Comparison of ENCODE assay signal across 13 cellular contexts in genomic region chr1:157595356-157595755, GRCh38.
DNase-seq lines count a peak whose midpoint lies in the region; ATAC-seq lines count a peak whose summit lies in the region.
"Had no signal": no experiment of that assay in that cellular context is flagged by ENCODE, and none has a peak within 500 bp of the region (broad histone marks: within the 10 kb centered on the region; RNA-seq: fewer than 3 reads in every experiment).

No MANE protein-coding gene starts in this region.

- peaks cover 8% of the 10 kb centered on the region for H3K4me1 Mint-ChIP-seq in stimulated activated naive CD8-positive, alpha-beta T cell treated with anti-CD3 and anti-CD28 coated beads, Interleukin-15, amount 100 ng/mL, for 72 hours
- no peaks in the 10 kb centered on the region for H3K4me1 Mint-ChIP-seq in activated naive CD4-positive, alpha-beta T cell treated with anti-CD3 and anti-CD28 coated beads, Interleukin-2, amount 10 ng/mL, durations not matched to agents 7 days and 5 days
- H3K4me1 Mint-ChIP-seq: nephron had no signal

- H3K27ac Mint-ChIP-seq in stimulated activated naive CD8-positive, alpha-beta T cell treated with anti-CD3 and anti-CD28 coated beads, Interleukin-15, amount 100 ng/mL, for 72 hours = no peak overlapping the region
- H3K27ac Mint-ChIP-seq in activated naive CD4-positive, alpha-beta T cell treated with anti-CD3 and anti-CD28 coated beads, Interleukin-2, amount 10 ng/mL, durations not matched to agents 7 days and 5 days = no peak overlapping the region
- H3K27ac Mint-ChIP-seq: nephron had no signal

- CTCF ChIA-PET in activated naive CD4-positive, alpha-beta T cell treated with anti-CD3 and anti-CD28 coated beads, Interleukin-2, amount 10 ng/mL, durations not matched to agents 7 days and 5 days (lab: Charles Lee) = interaction anchor here (1.0 kb wide), 1 partner anchor 15 kb away, joined by 3 read pairs; no protein-coding TSS in a partner anchor

- H3K9me3 Mint-ChIP-seq in stimulated activated naive CD8-positive, alpha-beta T cell treated with anti-CD3 and anti-CD28 coated beads, Interleukin-15, amount 100 ng/mL, for 72 hours = no peaks in the 10 kb centered on the region
- no peaks in the 10 kb centered on the region for H3K9me3 Mint-ChIP-seq in activated naive CD4-positive, alpha-beta T cell treated with anti-CD3 and anti-CD28 coated beads, Interleukin-2, amount 10 ng/mL, durations not matched to agents 7 days and 5 days
- H3K9me3 Mint-ChIP-seq: nephron had no signal

- H3K36me3 Mint-ChIP-seq in activated naive CD4-positive, alpha-beta T cell treated with anti-CD3 and anti-CD28 coated beads, Interleukin-2, amount 10 ng/mL, durations not matched to agents 7 days and 5 days = no peaks in the 10 kb centered on the region

- no peak for DNase-seq in stimulated activated naive CD8-positive, alpha-beta T cell treated with anti-CD3 and anti-CD28 coated beads, Interleukin-15, amount 100 ng/mL, for 72 hours
- DNase-seq in stimulated activated naive CD8-positive, alpha-beta T cell treated with anti-CD3 and anti-CD28 coated beads, Interleukin-15, Interleukin-2, amounts not matched to agents 100 U/mL and 50 U/mL, for 24 hours = no peak
- peak; percentile 97 for DNase-seq in MV-4-11 (lab: John Stamatoyannopoulos, UW)
- no peak for DNase-seq in activated naive CD4-positive, alpha-beta T cell treated with anti-CD3 and anti-CD28 coated beads, Interleukin-2, amount 10 ng/mL, durations not matched to agents 7 days and 5 days
- no peak for DNase-seq in NCI-H2227 (lab: John Stamatoyannopoulos, UW; ENCODE audit: unreplicated experiment)
- no peak for DNase-seq in D341Med (ENCODE audit: low spot score)
- DNase-seq in stimulated activated CD4-positive, alpha-beta T cell treated with anti-CD3 and anti-CD28 coated beads, Interleukin-4, amount 100 ng/mL, for 24 hours = no peak
- DNase-seq: 8988T, GM23248, NCI-H2029 treated with DMSO at 0.1 percent for 48 hours had no signal

- peaks cover 19% of the 10 kb centered on the region for H3K27me3 Mint-ChIP-seq in stimulated activated naive CD8-positive, alpha-beta T cell treated with anti-CD3 and anti-CD28 coated beads, Interleukin-15, amount 100 ng/mL, for 72 hours
- H3K27me3 Mint-ChIP-seq in activated naive CD4-positive, alpha-beta T cell treated with anti-CD3 and anti-CD28 coated beads, Interleukin-2, amount 10 ng/mL, durations not matched to agents 7 days and 5 days = no peaks in the 10 kb centered on the region

- peak; percentile 31 for ATAC-seq in stimulated activated naive CD8-positive, alpha-beta T cell treated with anti-CD3 and anti-CD28 coated beads, Interleukin-15, amount 100 ng/mL, for 72 hours
- no peak for ATAC-seq in stimulated activated naive CD8-positive, alpha-beta T cell treated with anti-CD3 and anti-CD28 coated beads, Interleukin-15, Interleukin-2, amounts not matched to agents 100 U/mL and 50 U/mL, for 24 hours
- peak; percentile 43 for ATAC-seq in HG02938 (IDR thresholded peaks at IDR 0.05; ENCODE audit: unreplicated experiment)
- ATAC-seq: gastroesophageal sphincter had no signal

- H3K4me3 Mint-ChIP-seq in stimulated activated naive CD8-positive, alpha-beta T cell treated with anti-CD3 and anti-CD28 coated beads, Interleukin-15, amount 100 ng/mL, for 72 hours = no peak overlapping the region
- H3K4me3 Mint-ChIP-seq in activated naive CD4-positive, alpha-beta T cell treated with anti-CD3 and anti-CD28 coated beads, Interleukin-2, amount 10 ng/mL, durations not matched to agents 7 days and 5 days = no peak overlapping the region
- H3K4me3 Mint-ChIP-seq: nephron had no signal
